20 cellular contexts compared by ENCODE assay signal in the genomic region with DNA sequence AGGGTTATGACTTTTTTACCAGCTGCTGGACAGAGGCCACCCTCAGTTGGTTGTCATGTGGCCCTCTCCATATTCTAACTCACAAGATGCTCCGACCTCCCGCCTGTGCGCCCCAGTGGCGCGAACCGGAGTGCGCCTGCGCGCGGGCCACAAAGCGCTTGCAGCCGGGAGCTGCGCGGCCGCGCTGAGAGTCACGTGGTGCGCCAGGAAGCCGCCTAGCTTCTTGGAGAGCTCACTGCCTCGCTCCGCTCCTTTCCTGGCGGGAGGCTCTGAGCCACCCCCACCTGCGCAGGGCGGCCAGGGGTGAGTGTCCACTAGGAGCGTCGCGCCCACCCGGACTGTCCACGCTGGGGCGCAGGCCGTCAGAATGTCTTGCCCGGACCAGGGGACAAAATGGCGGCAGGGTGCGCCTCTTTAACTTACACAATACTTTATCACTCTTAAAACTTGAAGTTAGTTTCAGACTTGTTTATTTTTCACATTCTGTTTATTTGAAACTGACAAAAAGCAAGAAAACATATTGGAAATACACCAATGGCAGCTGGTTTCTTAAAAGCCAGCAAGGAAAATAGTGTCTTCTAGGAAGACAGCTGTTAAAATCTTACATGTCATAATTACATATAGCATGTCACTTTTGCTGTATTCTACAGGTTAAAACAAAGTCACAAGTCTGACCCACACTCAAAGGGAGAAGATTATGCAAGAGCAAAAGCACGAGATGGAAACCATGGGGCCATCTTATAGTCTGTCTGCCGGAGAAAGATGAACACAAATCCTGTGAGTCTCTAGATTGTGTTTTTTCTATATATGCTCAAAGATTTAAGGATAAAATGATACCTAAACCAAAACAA.
A peak's percentile ranks its signal among the peaks of the same experiment; 100 is the strongest.
DNase-seq lines count a peak whose midpoint lies in the region; ATAC-seq lines count a peak whose summit lies in the region.
"Had no signal": no experiment of that assay in that cellular context is flagged by ENCODE, and none has a peak within 500 bp of the region (broad histone marks: within the 10 kb centered on the region; RNA-seq: fewer than 3 reads in every experiment).

No MANE protein-coding gene starts in this region.

- ATAC-seq in left ventricle myocardium superior (no peak), naive B cell (ENCODE audit: low read depth in 2 of 2) (peak in 1 of 2 donors; percentile 28), GM18861 (IDR thresholded peaks at IDR 0.05; ENCODE audit: unreplicated experiment) (no peak)
- peak; percentile 28 for ATAC-seq in activated T-helper 17 cell treated with anti-CD3 and anti-CD28 coated beads, Interleukin-2, amount 50 U/mL, for 72 hours (replicated peaks)
- no peak for ATAC-seq in activated CD8-positive, alpha-beta memory T cell treated with anti-CD3 and anti-CD28 coated beads, Interleukin-2, amount 10 ng/mL, durations not matched to agents 7 days and 5 days
- ATAC-seq: GM12878, PC-3 had no signal

- no peaks in the 10 kb centered on the region for H3F3A ChIP-seq in GM23248 (ENCODE audit: insufficient read depth)

- DNase-seq in left ventricle myocardium superior (peak; percentile 28), cardiac septum (ENCODE audit: low spot score) (no peak), naive B cell (peak; percentile 1), GM23248 (no peak), NOMO-1 treated with DMSO at 0.1 percent for 48 hours (lab: John Stamatoyannopoulos, UW; ENCODE audit: unreplicated experiment) (no peak)
- no peak for DNase-seq in activated CD8-positive, alpha-beta memory T cell treated with anti-CD3 and anti-CD28 coated beads, Interleukin-2, amount 10 ng/mL, durations not matched to agents 7 days and 5 days
- DNase-seq: CD4-positive, alpha-beta memory T cell; DMS79 treated with DMSO at 0.1 percent for 48 hours; GDM1; H7; NCI-H1417; NCI-H187 treated with DMSO at 0.1 percent for 48 hours; NCI-H446 treated with DMSO at 0.1 percent for 48 hours; PC-3; SW 1271 had no signal

- H3K9me3 Mint-ChIP-seq in activated T-helper 17 cell treated with anti-CD3 and anti-CD28 coated beads, Interleukin-2, amount 50 U/mL, for 72 hours, result peaks cover 23% of the 10 kb centered on the region
- H3K9me3 Mint-ChIP-seq in naive B cell, result peaks cover 7 to 30% (median 15%) of the 10 kb centered on the region in 7 donors
- H3K9me3 Mint-ChIP-seq in activated CD8-positive, alpha-beta memory T cell treated with anti-CD3 and anti-CD28 coated beads, Interleukin-2, amount 10 ng/mL, durations not matched to agents 7 days and 5 days (ENCODE audit: low read depth), result peaks cover 15% of the 10 kb centered on the region

- H3K4me1 Mint-ChIP-seq in activated T-helper 17 cell treated with anti-CD3 and anti-CD28 coated beads, Interleukin-2, amount 50 U/mL, for 72 hours, result no peaks in the 10 kb centered on the region
- H3K4me1 Mint-ChIP-seq in naive B cell, result no peaks in the 10 kb centered on the region
- H3K4me1 Mint-ChIP-seq in activated CD8-positive, alpha-beta memory T cell treated with anti-CD3 and anti-CD28 coated beads, Interleukin-2, amount 10 ng/mL, durations not matched to agents 7 days and 5 days, result no peaks in the 10 kb centered on the region
- H3K4me1 Mint-ChIP-seq: CD4-positive, alpha-beta memory T cell had no signal

- no peaks in the 10 kb centered on the region for H3K27me3 ChIP-seq in GM23248 (replicated peaks; ENCODE audit: insufficient read depth)
- H3K27me3 ChIP-seq: SJSA1 had no signal

- H3K27me3 Mint-ChIP-seq in activated T-helper 17 cell treated with anti-CD3 and anti-CD28 coated beads, Interleukin-2, amount 50 U/mL, for 72 hours, result no peaks in the 10 kb centered on the region
- H3K27me3 Mint-ChIP-seq in naive B cell, result peaks cover 0 to 7% (median 0%) of the 10 kb centered on the region in 3 donors
- H3K27me3 Mint-ChIP-seq in activated CD8-positive, alpha-beta memory T cell treated with anti-CD3 and anti-CD28 coated beads, Interleukin-2, amount 10 ng/mL, durations not matched to agents 7 days and 5 days, result no peaks in the 10 kb centered on the region
- H3K27me3 Mint-ChIP-seq: CD4-positive, alpha-beta memory T cell had no signal

- H3K9me3 ChIP-seq in GM23248 (ENCODE audit: low read depth), result no peaks in the 10 kb centered on the region
- H3K9me3 ChIP-seq: SJSA1 had no signal

- no peak overlapping the region for H3K4me3 Mint-ChIP-seq in activated T-helper 17 cell treated with anti-CD3 and anti-CD28 coated beads, Interleukin-2, amount 50 U/mL, for 72 hours
- peak overlapping the region in 1 of 8 donors; percentile 42 for H3K4me3 Mint-ChIP-seq in naive B cell
- H3K4me3 Mint-ChIP-seq in activated CD8-positive, alpha-beta memory T cell treated with anti-CD3 and anti-CD28 coated beads, Interleukin-2, amount 10 ng/mL, durations not matched to agents 7 days and 5 days, result no peak overlapping the region
- H3K4me3 Mint-ChIP-seq: CD4-positive, alpha-beta memory T cell had no signal

- intact Hi-C loops in left ventricle myocardium superior (cut with micrococcal nuclease), result no loop called here
- intact Hi-C loops in cardiac septum (cut with DNase I), result no loop called here

- H3K4me1 ChIP-seq in GM23248 (ENCODE audit: insufficient read depth), result no peaks in the 10 kb centered on the region
- H3K4me1 ChIP-seq: SJSA1 had no signal

- CTCF ChIA-PET in activated CD8-positive, alpha-beta memory T cell treated with anti-CD3 and anti-CD28 coated beads, Interleukin-2, amount 10 ng/mL, durations not matched to agents 7 days and 5 days (lab: Charles Lee), result no interaction called here

- no peak overlapping the region for H3K27ac ChIP-seq in GM23248
- H3K27ac ChIP-seq: 22Rv1, SJSA1 had no signal

- no peak overlapping the region for H2AFZ ChIP-seq in GM23248

- H3K79me2 ChIP-seq in GM23248 (ENCODE audit: insufficient read depth), result no peaks in the 10 kb centered on the region

- H3K27ac Mint-ChIP-seq in activated T-helper 17 cell treated with anti-CD3 and anti-CD28 coated beads, Interleukin-2, amount 50 U/mL, for 72 hours, result no peak overlapping the region
- H3K27ac Mint-ChIP-seq in naive B cell, result no peak overlapping the region
- no peak overlapping the region for H3K27ac Mint-ChIP-seq in activated CD8-positive, alpha-beta memory T cell treated with anti-CD3 and anti-CD28 coated beads, Interleukin-2, amount 10 ng/mL, durations not matched to agents 7 days and 5 days
- H3K27ac Mint-ChIP-seq: CD4-positive, alpha-beta memory T cell had no signal

- no peaks in the 10 kb centered on the region for H3K36me3 ChIP-seq in GM23248 (ENCODE audit: low read depth)
- H3K36me3 ChIP-seq: SJSA1 had no signal

- no peak overlapping the region for H3K4me3 ChIP-seq in GM23248
- H3K4me3 ChIP-seq: GM12878, SJSA1 had no signal

- H3K36me3 Mint-ChIP-seq in activated T-helper 17 cell treated with anti-CD3 and anti-CD28 coated beads, Interleukin-2, amount 50 U/mL, for 72 hours (ENCODE audit: low read depth), result no peaks in the 10 kb centered on the region
- peaks cover 0 to 7% of the 10 kb centered on the region in 2 donors for H3K36me3 Mint-ChIP-seq in naive B cell
- H3K36me3 Mint-ChIP-seq in activated CD8-positive, alpha-beta memory T cell treated with anti-CD3 and anti-CD28 coated beads, Interleukin-2, amount 10 ng/mL, durations not matched to agents 7 days and 5 days, result no peaks in the 10 kb centered on the region
- H3K36me3 Mint-ChIP-seq: CD4-positive, alpha-beta memory T cell had no signal

- no peak overlapping the region for H3K9ac ChIP-seq in GM23248

- in situ Hi-C loops in GM23248 (cut with MboI), result no loop called here

- 76 to 79% methylated on average over 32 to 36 of the region's 36 CpGs for whole genome bisulfite sequencing in GM23248 (ENCODE audit: low coverage in 1 of 2, low lambda C conversion rate in 2 of 2, missing lambda C conversion rate in 2 of 2), 2 experiments

- no peaks in the 10 kb centered on the region for H3K9me2 ChIP-seq in GM23248 (ENCODE audit: insufficient read depth)

- no peak overlapping the region for H3K4me2 ChIP-seq in GM23248 (ENCODE audit: unreplicated experiment)

- H4K20me1 ChIP-seq in GM23248 (ENCODE audit: insufficient read depth), result no peaks in the 10 kb centered on the region

Comparison
In these comparisons a context has a peak if more than half of its experiments do, and no peak if none do; other contexts are left out.
1. DNase-seq: peak in left ventricle myocardium superior (single experiment) and naive B cell (single experiment); none in cardiac septum (single experiment), GM23248 (single experiment), NOMO-1 treated with DMSO at 0.1 percent for 48 hours (single experiment) and activated CD8-positive, alpha-beta memory T cell treated with anti-CD3 and anti-CD28 coated beads, Interleukin-2, amount 10 ng/mL, durations not matched to agents 7 days and 5 days (single experiment).